In the genomic region with DNA sequence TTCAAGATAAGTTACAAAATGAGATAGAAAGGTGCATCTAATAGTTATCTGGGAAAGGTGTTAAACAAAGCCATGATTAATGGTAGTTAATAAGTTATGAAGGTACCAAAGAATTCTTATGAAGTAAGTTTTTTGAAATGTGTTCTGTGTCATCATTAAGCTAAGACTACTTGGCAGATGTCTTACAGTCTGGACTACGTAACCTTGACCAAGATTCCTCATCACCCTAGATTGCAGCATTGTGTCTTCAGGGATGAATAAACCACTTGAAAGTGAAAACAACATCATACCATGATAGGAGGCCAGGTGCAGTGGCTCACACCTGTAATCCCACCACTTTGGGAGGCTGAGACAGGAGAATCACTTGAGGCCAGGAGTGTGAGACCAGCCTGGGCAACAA, we compare ENCODE assay signal across 23 cellular contexts. TPM values are rescaled to one million over a fixed set of nuclear protein-coding genes. Genes with fewer than 3 reads are reported as not detected.
"Had no signal": no experiment of that assay in that cellular context is flagged by ENCODE, and none has a peak within 500 bp of the region (broad histone marks: within the 10 kb centered on the region; RNA-seq: fewer than 3 reads in every experiment).

No MANE protein-coding gene starts in this region.

- ATAC-seq: Panc1, PC-3, Right ventricle myocardium inferior, SK-N-SH treated with all-trans-retinoic acid at 6 μM for 48 hours had no signal

- H3K36me3 ChIP-seq: SJCRH30 had no signal

- DNase-seq: KBM-7, NCI-H1092, NCI-H1105 treated with DMSO at 0.1 percent for 48 hours, NCI-H1417 treated with DMSO at 0.1 percent for 48 hours, NCI-H146, NCI-H1694 treated with DMSO at 0.1 percent for 48 hours, NCI-H1930, NCI-H2081, NCI-H2107, NCI-H2227 treated with DMSO at 0.1 percent for 48 hours, NCI-H524, NCI-H526 treated with DMSO at 0.1 percent for 48 hours, NCI-H774, PC-3, SHP77 treated with DMSO at 0.1 percent for 48 hours, SJCRH30 had no signal

- H3K27ac ChIP-seq: RWPE1, SJCRH30 had no signal

- H3K4me3 ChIP-seq: SJCRH30 had no signal

RNA-seq across cellular contexts. Expression of a gene that starts 53.0 kb away (rescaled TPM):
- total RNA-seq: HT-29, MCF 10A, OCI-LY7, SJCRH30 had no signal
